ENCODE assay signal across 1 cellular context in the genomic region with DNA sequence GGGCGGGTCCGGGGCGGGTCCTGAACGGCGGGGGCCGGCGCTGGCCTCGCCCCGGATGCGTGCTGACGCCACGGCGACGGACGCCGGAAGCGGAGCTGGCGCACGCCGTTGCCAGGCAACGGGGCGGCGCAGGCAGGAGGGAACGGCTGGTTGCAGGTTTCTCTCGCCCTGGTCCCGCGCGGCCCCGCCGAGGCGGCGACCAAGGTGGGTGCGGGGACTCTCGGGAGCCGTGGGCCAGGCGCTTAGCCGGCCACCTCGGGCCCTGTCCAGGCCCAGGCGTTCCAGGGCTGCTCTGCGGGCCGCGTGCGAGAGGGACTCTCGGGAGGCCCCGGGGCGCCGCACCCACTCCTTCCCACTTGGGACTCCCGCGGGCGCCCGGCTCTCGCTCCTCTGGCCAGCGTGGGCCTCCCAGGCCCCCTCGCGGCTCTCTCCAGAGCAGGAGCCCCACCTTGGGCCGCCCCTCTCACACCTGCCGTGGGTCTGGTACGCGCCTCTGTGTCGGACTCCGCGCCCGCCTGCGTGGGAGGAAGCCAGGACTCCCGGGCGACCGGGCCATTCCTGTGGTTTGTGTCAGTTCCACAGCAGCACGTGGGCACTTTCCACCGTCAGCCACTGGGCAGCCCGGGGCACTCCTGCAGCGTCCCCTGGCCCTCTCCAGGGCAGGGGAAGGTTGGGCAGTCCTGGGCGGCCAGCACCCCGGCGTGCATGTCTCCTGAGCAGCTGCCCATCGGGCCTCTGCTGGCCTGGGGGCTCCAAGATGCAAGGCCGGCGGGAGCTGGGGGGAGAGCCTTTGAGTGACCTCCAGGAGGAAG.
TF ChIP-seq lines count a peak whose summit lies in the region.

TSS of gene CLBA1 (plus strand) at position 114 of the 812 bp plus-strand sequence. CDS start at position 758, 644 bp downstream.

TF ChIP-seq in K562, 482 proteins besides CTCF, POLR2A, EP300 and RAD21 (continued from another document and continues in another):
- TF ChIP-seq, protein P1, sequence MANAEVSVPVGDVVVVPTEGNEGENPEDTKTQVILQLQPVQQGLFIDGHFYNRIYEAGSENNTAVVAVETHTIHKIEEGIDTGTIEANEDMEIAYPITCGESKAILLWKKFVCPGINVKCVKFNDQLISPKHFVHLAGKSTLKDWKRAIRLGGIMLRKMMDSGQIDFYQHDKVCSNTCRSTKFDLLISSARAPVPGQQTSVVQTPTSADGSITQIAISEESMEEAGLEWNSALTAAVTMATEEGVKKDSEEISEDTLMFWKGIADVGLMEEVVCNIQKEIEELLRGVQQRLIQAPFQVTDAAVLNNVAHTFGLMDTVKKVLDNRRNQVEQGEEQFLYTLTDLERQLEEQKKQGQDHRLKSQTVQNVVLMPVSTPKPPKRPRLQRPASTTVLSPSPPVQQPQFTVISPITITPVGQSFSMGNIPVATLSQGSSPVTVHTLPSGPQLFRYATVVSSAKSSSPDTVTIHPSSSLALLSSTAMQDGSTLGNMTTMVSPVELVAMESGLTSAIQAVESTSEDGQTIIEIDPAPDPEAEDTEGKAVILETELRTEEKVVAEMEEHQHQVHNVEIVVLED (CRISPR knock-in tag; IDR thresholded peaks at IDR 0.05), result peak; percentile 94
- TF ChIP-seq KAT7 (CRISPR knock-in tag; IDR thresholded peaks at IDR 0.05; ENCODE audit: borderline replicate concordance), result 0 out of 2 replicates have a peak, but pooled peaks have one; percentile 62
- peak; percentile 41; the same call in 1 of the 2 replicates for TF ChIP-seq L3MBTL2 (IDR thresholded peaks at IDR 0.05)
- TF ChIP-seq MCM7 (IDR thresholded peaks at IDR 0.05), result no peak
- no peak for TF ChIP-seq FOXA3 (CRISPR knock-in tag; conservative IDR thresholded peaks at IDR 0.05 in 1 of 2, IDR thresholded peaks at IDR 0.05 in 1 of 2)
- TF ChIP-seq PHF8 (IDR thresholded peaks at IDR 0.05; ENCODE audit: borderline replicate concordance, low read length), result peak; percentile 59; the same call in 1 of the 2 replicates
- peak; percentile 69 for TF ChIP-seq EGR1 (conservative IDR thresholded peaks at IDR 0.05)
- TF ChIP-seq ATF4 (CRISPR knock-in tag; IDR thresholded peaks at IDR 0.05), result no peak
- TF ChIP-seq CREM (IDR thresholded peaks at IDR 0.05; ENCODE audit: low read depth), result peak; percentile 85
- TF ChIP-seq TEAD1 (CRISPR knock-in tag; IDR thresholded peaks at IDR 0.05), result 0 out of 4 replicates have a peak, but pooled peaks of 1 of the 2 experiments have one; percentile 60
- TF ChIP-seq RFX1 (IDR thresholded peaks at IDR 0.05), result peak; percentile 92
- peak in 1 of 2 experiments; percentile 82; a peak in 1 of 4 replicates for TF ChIP-seq SIN3A (IDR thresholded peaks at IDR 0.05; ENCODE audit: borderline replicate concordance in 2 of 2, control insufficient read depth in 1 of 2, low read depth in 2 of 2, low read length in 2 of 2)
- TF ChIP-seq GABPB2 (CRISPR knock-in tag; conservative IDR thresholded peaks at IDR 0.05), result no peak
- no peak for TF ChIP-seq SETDB1 (IDR thresholded peaks at IDR 0.05; ENCODE audit: low read length)
- 0 out of 2 replicates have a peak, but pooled peaks have one; percentile 12 for TF ChIP-seq CHD2 (IDR thresholded peaks at IDR 0.05; ENCODE audit: low read depth, low read length)
- TF ChIP-seq, protein P2, sequence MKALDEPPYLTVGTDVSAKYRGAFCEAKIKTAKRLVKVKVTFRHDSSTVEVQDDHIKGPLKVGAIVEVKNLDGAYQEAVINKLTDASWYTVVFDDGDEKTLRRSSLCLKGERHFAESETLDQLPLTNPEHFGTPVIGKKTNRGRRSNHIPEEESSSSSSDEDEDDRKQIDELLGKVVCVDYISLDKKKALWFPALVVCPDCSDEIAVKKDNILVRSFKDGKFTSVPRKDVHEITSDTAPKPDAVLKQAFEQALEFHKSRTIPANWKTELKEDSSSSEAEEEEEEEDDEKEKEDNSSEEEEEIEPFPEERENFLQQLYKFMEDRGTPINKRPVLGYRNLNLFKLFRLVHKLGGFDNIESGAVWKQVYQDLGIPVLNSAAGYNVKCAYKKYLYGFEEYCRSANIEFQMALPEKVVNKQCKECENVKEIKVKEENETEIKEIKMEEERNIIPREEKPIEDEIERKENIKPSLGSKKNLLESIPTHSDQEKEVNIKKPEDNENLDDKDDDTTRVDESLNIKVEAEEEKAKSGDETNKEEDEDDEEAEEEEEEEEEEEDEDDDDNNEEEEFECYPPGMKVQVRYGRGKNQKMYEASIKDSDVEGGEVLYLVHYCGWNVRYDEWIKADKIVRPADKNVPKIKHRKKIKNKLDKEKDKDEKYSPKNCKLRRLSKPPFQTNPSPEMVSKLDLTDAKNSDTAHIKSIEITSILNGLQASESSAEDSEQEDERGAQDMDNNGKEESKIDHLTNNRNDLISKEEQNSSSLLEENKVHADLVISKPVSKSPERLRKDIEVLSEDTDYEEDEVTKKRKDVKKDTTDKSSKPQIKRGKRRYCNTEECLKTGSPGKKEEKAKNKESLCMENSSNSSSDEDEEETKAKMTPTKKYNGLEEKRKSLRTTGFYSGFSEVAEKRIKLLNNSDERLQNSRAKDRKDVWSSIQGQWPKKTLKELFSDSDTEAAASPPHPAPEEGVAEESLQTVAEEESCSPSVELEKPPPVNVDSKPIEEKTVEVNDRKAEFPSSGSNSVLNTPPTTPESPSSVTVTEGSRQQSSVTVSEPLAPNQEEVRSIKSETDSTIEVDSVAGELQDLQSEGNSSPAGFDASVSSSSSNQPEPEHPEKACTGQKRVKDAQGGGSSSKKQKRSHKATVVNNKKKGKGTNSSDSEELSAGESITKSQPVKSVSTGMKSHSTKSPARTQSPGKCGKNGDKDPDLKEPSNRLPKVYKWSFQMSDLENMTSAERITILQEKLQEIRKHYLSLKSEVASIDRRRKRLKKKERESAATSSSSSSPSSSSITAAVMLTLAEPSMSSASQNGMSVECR (CRISPR knock-in tag; IDR thresholded peaks at IDR 0.05), result peak; percentile 83
- peak; percentile 31 to 38; a peak in 2 of 4 replicates for TF ChIP-seq MAZ (CRISPR knock-in tag; conservative IDR thresholded peaks at IDR 0.05 in 1 of 2, IDR thresholded peaks at IDR 0.05 in 1 of 2)
- TF ChIP-seq BMI1 (IDR thresholded peaks at IDR 0.05; ENCODE audit: low read length), result no peak; the same call in 1 of the 2 replicates
- no peak for TF ChIP-seq ZNF41 (CRISPR knock-in tag; conservative IDR thresholded peaks at IDR 0.05)
- TF ChIP-seq MGA (IDR thresholded peaks at IDR 0.05), result no peak
- no peak for TF ChIP-seq POLR2AphosphoS2 (IDR thresholded peaks at IDR 0.05; ENCODE audit: low read length)
- no peak for TF ChIP-seq ZNF165 (CRISPR knock-in tag; IDR thresholded peaks at IDR 0.05; ENCODE audit: borderline replicate concordance)
- TF ChIP-seq VEZF1 (CRISPR knock-in tag; IDR thresholded peaks at IDR 0.05), result peak; percentile 70
- TF ChIP-seq TGIF2 (CRISPR knock-in tag; IDR thresholded peaks at IDR 0.05), result 0 out of 2 replicates have a peak, but pooled peaks have one; percentile 28
- TF ChIP-seq, protein P3, sequence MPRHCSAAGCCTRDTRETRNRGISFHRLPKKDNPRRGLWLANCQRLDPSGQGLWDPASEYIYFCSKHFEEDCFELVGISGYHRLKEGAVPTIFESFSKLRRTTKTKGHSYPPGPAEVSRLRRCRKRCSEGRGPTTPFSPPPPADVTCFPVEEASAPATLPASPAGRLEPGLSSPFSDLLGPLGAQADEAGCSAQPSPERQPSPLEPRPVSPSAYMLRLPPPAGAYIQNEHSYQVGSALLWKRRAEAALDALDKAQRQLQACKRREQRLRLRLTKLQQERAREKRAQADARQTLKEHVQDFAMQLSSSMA (CRISPR knock-in tag; IDR thresholded peaks at IDR 0.05), result no peak
